In the genomic region with DNA sequence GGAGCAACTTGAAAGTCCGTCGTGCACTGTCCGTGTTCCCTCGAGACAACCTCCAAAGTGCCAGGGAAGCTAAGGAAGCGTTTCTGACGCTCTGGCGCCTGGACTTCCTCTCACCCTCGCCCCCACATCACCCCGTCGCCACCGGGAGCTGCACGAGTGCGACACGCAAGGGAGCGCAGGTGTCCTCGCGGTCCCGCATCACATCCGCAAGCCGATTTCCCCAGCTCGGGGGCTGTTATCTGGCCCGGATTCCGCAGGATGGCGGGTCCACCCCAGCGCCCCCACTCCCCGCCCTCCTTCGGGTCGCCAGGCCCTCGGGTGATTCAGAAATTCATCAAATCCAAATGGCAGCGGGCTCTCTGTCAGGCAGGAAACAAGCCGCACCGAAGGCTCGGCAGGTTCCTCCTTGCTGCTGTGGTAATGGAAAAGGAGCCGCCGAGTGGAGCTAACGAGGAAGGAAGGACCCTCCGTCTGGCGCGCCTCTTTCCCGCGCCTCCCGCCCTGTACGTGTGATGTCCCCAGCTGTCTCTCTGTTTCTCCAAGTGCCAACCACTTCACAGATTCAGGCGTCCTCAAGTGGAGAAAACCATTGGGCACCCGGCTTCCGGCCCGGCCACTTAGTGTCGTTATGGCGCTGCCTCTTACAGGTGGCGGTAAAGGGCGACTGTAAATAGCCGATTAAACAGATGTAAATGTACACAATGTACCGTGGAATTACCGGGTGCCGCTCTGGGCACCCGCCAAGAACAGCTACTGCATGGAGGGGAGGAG, we compare ENCODE assay signal across 8 cellular contexts. TPM values are rescaled to one million over a fixed set of nuclear protein-coding genes. Genes with fewer than 3 reads are reported as not detected.
A peak's percentile ranks its signal among the peaks of the same experiment; 100 is the strongest.
DNase-seq lines count a peak whose midpoint lies in the region; ATAC-seq lines count a peak whose summit lies in the region.

No MANE protein-coding gene starts in this region.

- peak; percentile 52 for DNase-seq in NCI-H526 treated with DMSO at 0.1 percent for 48 hours (lab: John Stamatoyannopoulos, UW)
- DNase-seq in activated CD4-positive, alpha-beta T cell treated with anti-CD3 and anti-CD28 coated beads, Interleukin-2, amount 50 U/mL, for 48 hours = peak; percentile 60 to 69
- DNase-seq in effector CD4-positive, alpha-beta T cell = peak; percentile 56
- DNase-seq in stimulated activated CD8-positive, alpha-beta memory T cell treated with anti-CD3 and anti-CD28 coated beads, Interleukin-15, amount 100 ng/mL, for 48 hours (ENCODE audit: low read depth in 2 of 2) = peak; percentile 26 to 29

- no peaks in the 10 kb centered on the region for H3K9me3 ChIP-seq in mesodermal cell (ENCODE audit: control insufficient read depth, low read length)

- no peaks in the 10 kb centered on the region for H3K36me3 ChIP-seq in mesodermal cell (ENCODE audit: control insufficient read depth, insufficient read depth, low read length)

- WGBS in mesodermal cell (ENCODE audit: insufficient coverage in 2 of 2), 2 experiments = 1% methylated on average over 42 to 47 of the region's 56 CpGs

- peaks cover 38% of the 10 kb centered on the region for H3K4me1 ChIP-seq in mesodermal cell (ENCODE audit: control insufficient read depth, insufficient read depth, low read length, poor library complexity, severe bottlenecking)

- ATAC-seq in GM18502 (IDR thresholded peaks at IDR 0.05; ENCODE audit: poor library complexity, unreplicated experiment) = peak; percentile 20
- ATAC-seq in HG03469 (IDR thresholded peaks at IDR 0.05; ENCODE audit: unreplicated experiment) = peak; percentile 6
- no peak for ATAC-seq in HG03025 (IDR thresholded peaks at IDR 0.05; ENCODE audit: low FRiP score, unreplicated experiment)

- peak overlapping the region; percentile 74 for H3K4me3 ChIP-seq in mesodermal cell (ENCODE audit: extremely low read depth, insufficient read depth, low read length, poor library complexity, severe bottlenecking)

- peak overlapping the region; percentile 89 for H3K27ac ChIP-seq in mesodermal cell (ENCODE audit: low read depth, low read length, severe bottlenecking)

RNA-seq across cellular contexts. Expression of gene SETD7, which starts 0.9 kb away (rescaled TPM):
- 19.2 TPM for polyA plus RNA-seq in mesodermal cell (2013, experiment 1 of 2)
- polyA plus RNA-seq in mesodermal cell (2013, experiment 2 of 2) = 20.0 TPM
